Comparison of ENCODE assay signal across 1 cellular context in genomic region chr18:70663141-70663540, GRCh38.
TF ChIP-seq lines count a peak whose summit lies in the region.

No MANE protein-coding gene starts in this region.

TF ChIP-seq in HepG2, 621 proteins besides CTCF, POLR2A, EP300 and RAD21 (continued from another document):
- TF ChIP-seq RERE (CRISPR knock-in tag; IDR thresholded peaks at IDR 0.05; ENCODE audit: low read depth) = no peak
- TF ChIP-seq ZNF337 (CRISPR knock-in tag; IDR thresholded peaks at IDR 0.05; ENCODE audit: borderline replicate concordance, low read depth) = no peak
- TF ChIP-seq MZF1 (CRISPR knock-in tag; IDR thresholded peaks at IDR 0.05; ENCODE audit: borderline replicate concordance) = no peak
